Comparison of ENCODE assay signal across 7 cellular contexts in genomic region chr20:22604815-22605214, GRCh38. TPM values are rescaled to one million over a fixed set of nuclear protein-coding genes. Genes with fewer than 3 reads are reported as not detected.
"Had no signal": no experiment of that assay in that cellular context is flagged by ENCODE, and none has a peak within 500 bp of the region (broad histone marks: within the 10 kb centered on the region; RNA-seq: fewer than 3 reads in every experiment).

No MANE protein-coding gene starts in this region.

- DNase-seq: Karpas-422, KBM-7, KG1 had no signal

- H3K27ac ChIP-seq: HL-60, KMS-11 had no signal

- H3K4me2 ChIP-seq: KMS-11 had no signal

- FAIRE-seq: HTR-8/SVneo had no signal

- H3K9ac ChIP-seq: KMS-11 had no signal

RNA-seq across cellular contexts. Expression of gene FOXA2, which starts 20.4 kb away (rescaled TPM):
- polyA plus RNA-seq: IgD-negative memory B cell had no signal
